9 cellular contexts compared by ENCODE assay signal in genomic region chr6:147382945-147383554, GRCh38.
A peak's percentile ranks its signal among the peaks of the same experiment; 100 is the strongest.
DNase-seq lines count a peak whose midpoint lies in the region; ATAC-seq and TF ChIP-seq lines count a peak whose summit lies in the region.
"Had no signal": no experiment of that assay in that cellular context is flagged by ENCODE, and none has a peak within 500 bp of the region (broad histone marks: within the 10 kb centered on the region; RNA-seq: fewer than 3 reads in every experiment).

No MANE protein-coding gene starts in this region.

- no peaks in the 10 kb centered on the region for H4K20me1 ChIP-seq in KMS-11 (ENCODE audit: insufficient read depth)

- intact Hi-C loops in CD4-positive, alpha-beta T cell (cut with DNase I, micrococcal nuclease), result no loop called here

- H2AFZ ChIP-seq in KMS-11 (ENCODE audit: low read depth), result no peak overlapping the region

- in situ Hi-C loops in brain microvascular endothelial cell (cut with HindIII; ENCODE audit: low pct_ligation_motif_present, low sequenced_read_pairs), result no loop called here

- H3K4me3 ChIP-seq in KMS-11 (IDR thresholded peaks at IDR 0.05; ENCODE audit: insufficient read depth, low read depth, low read length) (no peak overlapping the region), brain microvascular endothelial cell (ENCODE audit: low read depth, low read length) (no peak overlapping the region)
- H3K4me3 ChIP-seq: ovary had no signal

- H3K4me3 Mint-ChIP-seq in CD4-positive, alpha-beta T cell, result no peak overlapping the region
- H3K4me3 Mint-ChIP-seq in mesothelial cell of epicardium, result no peak overlapping the region
- H3K4me3 Mint-ChIP-seq in stimulated activated memory B cell treated with anti-CD40 and anti-IgM and Interleukin-4, amounts not matched to agents 10 μg/mL and 1 μg/mL and 100 μg/mL, for 72 hours, result no peak overlapping the region

- no peaks in the 10 kb centered on the region for H3K4me1 Mint-ChIP-seq in CD4-positive, alpha-beta T cell (ENCODE audit: low read depth)
- peaks cover 6% of the 10 kb centered on the region for H3K4me1 Mint-ChIP-seq in mesothelial cell of epicardium
- H3K4me1 Mint-ChIP-seq in stimulated activated memory B cell treated with anti-CD40 and anti-IgM and Interleukin-4, amounts not matched to agents 10 μg/mL and 1 μg/mL and 100 μg/mL, for 72 hours, result no peaks in the 10 kb centered on the region

- no peak overlapping the region for H3K27ac ChIP-seq in CD4-positive, alpha-beta T cell (ENCODE audit: low read depth, low read length)
- H3K27ac ChIP-seq in KMS-11 (no peak overlapping the region), brain microvascular endothelial cell (no peak overlapping the region)
- H3K27ac ChIP-seq: ovary had no signal

- TF ChIP-seq CTCF in CD4-positive, alpha-beta T cell (IDR thresholded peaks at IDR 0.05), result peak; percentile 39
- peak; percentile 56 for TF ChIP-seq CTCF in KMS-11 (conservative IDR thresholded peaks at IDR 0.05; ENCODE audit: low read depth, low read length)
- TF ChIP-seq CTCF in brain microvascular endothelial cell (IDR thresholded peaks at IDR 0.05; ENCODE audit: low read depth, low read length, missing control alignments), result peak; percentile 56
- peak; percentile 64 for TF ChIP-seq CTCF in mesothelial cell of epicardium (IDR thresholded peaks at IDR 0.05; ENCODE audit: unreplicated experiment)

- peaks cover 79% of the 10 kb centered on the region for H3K36me3 Mint-ChIP-seq in CD4-positive, alpha-beta T cell (ENCODE audit: low read depth)
- peaks cover 42% of the 10 kb centered on the region for H3K36me3 Mint-ChIP-seq in mesothelial cell of epicardium
- H3K36me3 Mint-ChIP-seq in stimulated activated memory B cell treated with anti-CD40 and anti-IgM and Interleukin-4, amounts not matched to agents 10 μg/mL and 1 μg/mL and 100 μg/mL, for 72 hours, result peaks cover 27% of the 10 kb centered on the region

- POLR2A ChIA-PET in CD4-positive, alpha-beta T cell (lab: Charles Lee), result interaction anchor here (0.6 kb wide), 1 partner anchor 141 kb away, joined by 3 read pairs; no protein-coding TSS in a partner anchor

- no peaks in the 10 kb centered on the region for H3K79me2 ChIP-seq in KMS-11 (ENCODE audit: insufficient read depth, low read depth)

- CTCF ChIA-PET in CD4-positive, alpha-beta T cell (lab: Charles Lee), result interaction anchor here (1.2 kb wide), 2 partner anchors 33 to 452 kb away, joined by 3 to 4 read pairs; no protein-coding TSS in a partner anchor

- H3K9me3 Mint-ChIP-seq in CD4-positive, alpha-beta T cell, result no peaks in the 10 kb centered on the region
- peaks cover 18% of the 10 kb centered on the region for H3K9me3 Mint-ChIP-seq in mesothelial cell of epicardium
- no peaks in the 10 kb centered on the region for H3K9me3 Mint-ChIP-seq in stimulated activated memory B cell treated with anti-CD40 and anti-IgM and Interleukin-4, amounts not matched to agents 10 μg/mL and 1 μg/mL and 100 μg/mL, for 72 hours

- no peaks in the 10 kb centered on the region for H3K36me3 ChIP-seq in KMS-11 (ENCODE audit: insufficient read depth)
- peaks cover 13% of the 10 kb centered on the region for H3K36me3 ChIP-seq in brain microvascular endothelial cell (replicated peaks)
- H3K36me3 ChIP-seq: ovary had no signal

- no peak overlapping the region for H3K27ac Mint-ChIP-seq in CD4-positive, alpha-beta T cell
- no peak overlapping the region for H3K27ac Mint-ChIP-seq in mesothelial cell of epicardium
- no peak overlapping the region for H3K27ac Mint-ChIP-seq in stimulated activated memory B cell treated with anti-CD40 and anti-IgM and Interleukin-4, amounts not matched to agents 10 μg/mL and 1 μg/mL and 100 μg/mL, for 72 hours

- H3K9ac ChIP-seq in KMS-11, result no peak overlapping the region

- H3K4me2 ChIP-seq in KMS-11, result no peak overlapping the region

- no peak for DNase-seq in CD4-positive, alpha-beta T cell
- DNase-seq in brain microvascular endothelial cell (peak; percentile 42), mesothelial cell of epicardium (ENCODE audit: low spot score in 2 of 2, unreplicated experiment in 2 of 2) (no peak), D341Med (ENCODE audit: low spot score) (no peak)
- DNase-seq in stimulated activated CD4-positive, alpha-beta T cell treated with anti-CD3 and anti-CD28 coated beads, Interleukin-4, amount 100 ng/mL, for 24 hours, result no peak
- DNase-seq: ovary had no signal

- no peak for ATAC-seq in CD4-positive, alpha-beta T cell (ENCODE audit: poor library complexity)
- no peak for ATAC-seq in GM21825 (IDR thresholded peaks at IDR 0.05; ENCODE audit: unreplicated experiment)
- ATAC-seq in stimulated activated memory B cell treated with anti-CD40 and anti-IgM and Interleukin-4, amounts not matched to agents 10 μg/mL and 1 μg/mL and 100 μg/mL, for 72 hours, result no peak

- no peaks in the 10 kb centered on the region for H3K27me3 Mint-ChIP-seq in CD4-positive, alpha-beta T cell
- H3K27me3 Mint-ChIP-seq in mesothelial cell of epicardium (ENCODE audit: low read depth), result no peaks in the 10 kb centered on the region
- no peaks in the 10 kb centered on the region for H3K27me3 Mint-ChIP-seq in stimulated activated memory B cell treated with anti-CD40 and anti-IgM and Interleukin-4, amounts not matched to agents 10 μg/mL and 1 μg/mL and 100 μg/mL, for 72 hours

- H3K9me3 ChIP-seq in CD4-positive, alpha-beta T cell (ENCODE audit: control insufficient read depth, low read length), result no peaks in the 10 kb centered on the region
- H3K9me3 ChIP-seq: ovary had no signal

- peaks cover 14% of the 10 kb centered on the region for H3K4me1 ChIP-seq in KMS-11 (ENCODE audit: low read depth, poor library complexity, severe bottlenecking)

- H3K27me3 ChIP-seq in CD4-positive, alpha-beta T cell (ENCODE audit: control insufficient read depth, insufficient read depth, low read length), result no peaks in the 10 kb centered on the region
- no peaks in the 10 kb centered on the region for H3K27me3 ChIP-seq in KMS-11 (ENCODE audit: insufficient read depth, low read depth)
- no peaks in the 10 kb centered on the region for H3K27me3 ChIP-seq in brain microvascular endothelial cell (replicated peaks)
- H3K27me3 ChIP-seq: ovary had no signal
